Comparison of ENCODE assay signal across 8 cellular contexts in the genomic region with DNA sequence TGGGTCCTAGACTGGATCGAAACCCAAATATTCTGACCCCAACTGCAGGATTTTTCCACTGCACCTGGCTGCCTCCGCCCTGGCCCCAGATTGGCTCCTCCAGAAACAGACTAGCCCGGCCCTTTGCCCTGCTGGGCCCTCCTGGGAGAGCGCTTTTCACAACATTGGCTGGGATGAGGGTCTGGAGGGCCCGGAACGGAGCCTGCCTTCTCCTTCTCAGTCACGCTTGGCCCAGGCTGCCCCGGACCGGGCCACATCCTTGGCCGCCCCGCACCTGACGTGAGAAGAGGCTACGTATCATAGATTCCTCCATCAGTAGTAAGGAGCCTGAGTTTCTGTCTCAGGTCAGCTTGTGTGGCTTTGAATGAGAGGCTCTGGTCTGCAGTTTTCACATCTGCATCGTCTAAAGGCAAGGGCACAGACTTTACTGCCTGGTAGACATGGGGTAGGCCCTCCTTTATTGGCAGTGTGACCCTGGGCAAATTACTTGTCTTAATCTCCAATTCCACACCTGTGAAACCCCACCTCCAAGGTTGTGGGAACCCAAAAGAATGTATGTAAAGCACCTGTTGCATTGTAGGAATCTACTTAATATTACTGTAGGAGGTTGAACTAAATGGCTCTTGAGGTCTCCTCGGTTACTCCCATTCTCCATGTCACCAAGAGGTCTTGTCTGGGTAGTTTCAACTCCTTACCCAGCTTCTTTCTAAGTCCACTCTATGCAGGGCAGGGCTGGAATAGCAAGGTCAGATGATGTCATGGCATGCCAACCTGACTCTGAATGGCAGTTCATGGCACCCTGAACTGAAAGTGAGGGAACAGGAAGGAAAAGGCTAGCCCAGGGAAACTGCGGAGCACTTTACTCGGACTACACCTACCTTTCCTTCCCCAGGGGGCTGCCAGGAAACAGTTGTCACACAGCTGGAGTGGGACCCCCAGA. TPM values are rescaled to one million over a fixed set of nuclear protein-coding genes. Genes with fewer than 3 reads are reported as not detected.
DNase-seq lines count a peak whose midpoint lies in the region; ATAC-seq, FAIRE-seq and TF ChIP-seq lines count a peak whose summit lies in the region.

No MANE protein-coding gene starts in this region.

- in situ Hi-C loops in K562 (cut with MboI), result no loop called here

- peaks cover 44% of the 10 kb centered on the region for H3K4me1 Mint-ChIP-seq in activated naive CD4-positive, alpha-beta T cell treated with anti-CD3 and anti-CD28 coated beads, Interleukin-2, amount 10 ng/mL, durations not matched to agents 7 days and 5 days

- H3K27me3 ChIP-seq in K562 (ENCODE audit: control insufficient read depth in 2 of 2, insufficient read depth in 2 of 2, low read length in 2 of 2), result no peaks in the 10 kb centered on the region
- no peaks in the 10 kb centered on the region for H3K27me3 ChIP-seq in stomach

- FAIRE-seq in K562 (lab: Jason Lieb, UNC) (peak; percentile 61), kidney (lab: Jason Lieb, UNC) (no peak)

- H3K27ac Mint-ChIP-seq in activated naive CD4-positive, alpha-beta T cell treated with anti-CD3 and anti-CD28 coated beads, Interleukin-2, amount 10 ng/mL, durations not matched to agents 7 days and 5 days, result peak overlapping the region; percentile 98

- peaks cover 6% of the 10 kb centered on the region for H3K27me3 Mint-ChIP-seq in activated naive CD4-positive, alpha-beta T cell treated with anti-CD3 and anti-CD28 coated beads, Interleukin-2, amount 10 ng/mL, durations not matched to agents 7 days and 5 days

- TF ChIP-seq EP300 in K562 (IDR thresholded peaks at IDR 0.05; ENCODE audit: low read length), result no peak
- no peak for TF ChIP-seq EP300 in stomach (IDR thresholded peaks at IDR 0.05)

- H3K9me3 ChIP-seq in K562 (replicated peaks; ENCODE audit: control insufficient read depth, insufficient read depth, low read depth, low read length) (no peaks in the 10 kb centered on the region), kidney (ENCODE audit: control insufficient read depth in 1 of 2, low read length in 2 of 2) (no peaks in the 10 kb centered on the region), stomach (no peaks in the 10 kb centered on the region)

- peaks cover 33% of the 10 kb centered on the region for H3K79me2 ChIP-seq in K562 (ENCODE audit: control insufficient read depth, insufficient read depth, low read length)

- TSS peak; percentile 88 for BruUV-seq in K562 (replicated peaks; lab: Mats Ljungman, UMichigan)

- H3K27ac ChIP-seq in K562 (ENCODE audit: extremely low read depth, low read depth, low read length) (peak overlapping the region; percentile 76), kidney (ENCODE audit: low read depth in 2 of 2, low read length in 2 of 2) (peak overlapping the region; percentile 86 to 88), stomach (peak overlapping the region; percentile 91 to 96 (median 94))

- 17% methylated on average over 17 of the region's 17 CpGs for WGBS in K562 (ENCODE audit: insufficient coverage, low coverage, missing lambda C conversion rate)
- 22 to 36% (median 25%) methylated on average over 17 of the region's 17 CpGs for WGBS in stomach, 5 donors

- H2AFZ ChIP-seq in K562 (ENCODE audit: low read depth, low read length), result peak overlapping the region; percentile 98

- peaks cover 12% of the 10 kb centered on the region; the same call in 2 of the 3 replicates for H3K36me3 ChIP-seq in K562 (ENCODE audit: control insufficient read depth, insufficient read depth, low read length)
- peaks cover 3 to 8% of the 10 kb centered on the region in 2 donors for H3K36me3 ChIP-seq in kidney (ENCODE audit: control insufficient read depth in 1 of 2, insufficient read depth in 2 of 2, low read length in 2 of 2)
- H3K36me3 ChIP-seq in stomach, result peaks cover 9 to 19% (median 11%) of the 10 kb centered on the region in 4 donors

- H3K4me3 Mint-ChIP-seq in activated naive CD4-positive, alpha-beta T cell treated with anti-CD3 and anti-CD28 coated beads, Interleukin-2, amount 10 ng/mL, durations not matched to agents 7 days and 5 days, result peak overlapping the region; percentile 81

- ATAC-seq in K562, result peak; percentile 62

- peak overlapping the region; percentile 97 for H3K4me3 ChIP-seq in K562
- peak overlapping the region; percentile 87 to 99 for H3K4me3 ChIP-seq in kidney (ENCODE audit: low read length in 2 of 2)
- peak overlapping the region; percentile 90 to 98 (median 92) for H3K4me3 ChIP-seq in stomach

- H3K4me1 ChIP-seq in K562 (replicated peaks in 1 of 2; ENCODE audit: control insufficient read depth in 2 of 2, insufficient read depth in 2 of 2, low read length in 2 of 2) (peaks cover 27 to 45% of the 10 kb centered on the region in 2 experiments), kidney (ENCODE audit: control insufficient read depth in 1 of 2, insufficient read depth in 1 of 2, low read depth in 1 of 2, low read length in 2 of 2) (peaks cover 26 to 43% of the 10 kb centered on the region in 2 donors), stomach (peaks cover 36 to 60% (median 54%) of the 10 kb centered on the region in 4 donors)

- peaks cover 4% of the 10 kb centered on the region for H3K9me1 ChIP-seq in K562 (ENCODE audit: control insufficient read depth, insufficient read depth, low read length)

- peak; percentile 29 for DNase-seq in activated naive CD4-positive, alpha-beta T cell treated with anti-CD3 and anti-CD28 coated beads, Interleukin-2, amount 10 ng/mL, durations not matched to agents 7 days and 5 days
- no peak for DNase-seq in activated naive CD4-positive, alpha-beta T cell (lab: John Stamatoyannopoulos, UW)
- DNase-seq in HuH-7 (ENCODE audit: low spot score), result peak; percentile 67
- peak in 3 of 4 experiments; percentile 40 to 44 (median 43) for DNase-seq in K562 (ENCODE audit: extremely low read depth in 1 of 4, low spot score in 3 of 4)
- peak; percentile 81 for DNase-seq in kidney
- DNase-seq in stomach, result peak; percentile 46
- no peak for DNase-seq in activated CD4-positive, CD25-positive, alpha-beta regulatory T cell treated with anti-CD3 and anti-CD28 coated beads, Interleukin-2, amount 50 U/mL, for 72 hours
- DNase-seq in mesenteric fat pad (ENCODE audit: low spot score), result no peak

- no peak for TF ChIP-seq CTCF in K562 (IDR thresholded peaks at IDR 0.05 in 2 of 3, conservative IDR thresholded peaks at IDR 0.05 in 1 of 3; ENCODE audit: insufficient read depth in 2 of 3, low read depth in 1 of 3, low read length in 3 of 3)
- no peak for TF ChIP-seq CTCF in kidney (IDR thresholded peaks at IDR 0.05; ENCODE audit: borderline replicate concordance, extremely low read depth, insufficient read depth)
- no peak for TF ChIP-seq CTCF in stomach (IDR thresholded peaks at IDR 0.05)

- CTCF ChIA-PET in activated naive CD4-positive, alpha-beta T cell treated with anti-CD3 and anti-CD28 coated beads, Interleukin-2, amount 10 ng/mL, durations not matched to agents 7 days and 5 days (lab: Charles Lee), result interaction anchor here (2.3 kb wide), 1 partner anchor 30 kb away, joined by 9 read pairs; no protein-coding TSS in a partner anchor
- CTCF ChIA-PET in K562 (lab: Yijun Ruan, JAX; ENCODE audit: low intra/inter-chr PET ratio), result interaction anchor here (1.0 kb wide), 1 partner anchor 31 kb away, joined by 4 read pairs; no protein-coding TSS in a partner anchor

- H4K20me1 ChIP-seq in K562 (replicated peaks; ENCODE audit: control insufficient read depth, insufficient read depth, low read length), result 0 out of 2 replicates have a peak, but pooled peaks cover 14% of the 10 kb centered on the region

- peak overlapping the region; percentile 95 for H3K4me2 ChIP-seq in K562 (ENCODE audit: insufficient read depth, low read length)

- intact Hi-C loops in K562 (cut with micrococcal nuclease) (loop anchor here (2.0 kb wide), 1 partner anchor 25 kb away; no protein-coding TSS in a partner anchor), kidney (cut with DNase I) (no loop called here), stomach (cut with DNase I; ENCODE audit: low total_unique reads) (no loop called here)

- H3K36me3 Mint-ChIP-seq in activated naive CD4-positive, alpha-beta T cell treated with anti-CD3 and anti-CD28 coated beads, Interleukin-2, amount 10 ng/mL, durations not matched to agents 7 days and 5 days, result peaks cover 20% of the 10 kb centered on the region

- no peaks in the 10 kb centered on the region for H3K9me3 Mint-ChIP-seq in activated naive CD4-positive, alpha-beta T cell treated with anti-CD3 and anti-CD28 coated beads, Interleukin-2, amount 10 ng/mL, durations not matched to agents 7 days and 5 days

- no peak for TF ChIP-seq RAD21 in K562 (CRISPR knock-in tag; conservative IDR thresholded peaks at IDR 0.05 in 1 of 2, IDR thresholded peaks at IDR 0.05 in 1 of 2)

- peak overlapping the region; percentile 83 to 97 for H3K9ac ChIP-seq in K562 (ENCODE audit: insufficient read depth in 1 of 2, low read depth in 2 of 2, low read length in 2 of 2)
- peak overlapping the region; percentile 44 to 85 for H3K9ac ChIP-seq in kidney (ENCODE audit: low read length in 2 of 2)

- TF ChIP-seq POLR2A in K562 (conservative IDR thresholded peaks at IDR 0.05), result no peak
- no peak for TF ChIP-seq POLR2A in stomach (IDR thresholded peaks at IDR 0.05)

- POLR2A ChIA-PET in K562 (lab: Yijun Ruan, JAX), result interaction anchor here (0.6 to 1.2 kb wide), 3 partner anchors 10 to 742 kb away, joined by 3 to 4 read pairs (median 3); partner anchors contain the start of gene GSDMB

RNA-seq across cellular contexts. Expression of gene LRRC3C, which starts 0.7 kb away (rescaled TPM):
- total RNA-seq in K562 (2011; cell fraction: chromatin; rRNA removed; ENCODE audit: low replicate concordance), result not detected in 2 replicates
- total RNA-seq in K562 (2011; cell fraction: nucleolus; rRNA removed), result not detected in 2 replicates
- total RNA-seq in K562 (2011; cell fraction: nucleoplasm; rRNA removed), result not detected in 2 replicates
- total RNA-seq in K562 (2014; rRNA removed) (not detected in 2 replicates), K562 (2014; rRNA removed; fragmentation: Illumina TruSeq; extraction: Trizol) (not detected in 2 replicates), K562 (2015; rRNA removed; fragmentation: Illumina TruSeq; extraction: Trizol) (not detected in 2 replicates), K562 (2021) (not detected in 2 replicates), kidney (not detected), stomach (not detected), mesenteric fat pad (not detected)
- polyA plus RNA-seq in K562 (2011; rRNA removed) (not detected in 2 replicates), K562 (2014; fragmentation: Illumina TruSeq; extraction: Trizol) (not detected in 2 replicates), K562 (2014; fragmentation: Nextera tagmentation; extraction: Ambion mirVana) (not detected), K562 (2014; rRNA removed) (not detected in 2 replicates), kidney (ENCODE audit: insufficient read depth, low read depth, low replicate concordance) (not detected), stomach (not detected)
- polyA plus RNA-seq in K562 (2011; cell fraction: cytosol; rRNA removed), result not detected in 2 replicates
- not detected in 2 replicates for polyA plus RNA-seq in K562 (2011; cell fraction: nucleus; rRNA removed)
- polyA plus RNA-seq in K562 (2012), result not detected in 2 replicates
- polyA minus RNA-seq in K562 (2011; rRNA and poly(A)+ RNA removed), result not detected in 2 replicates
- polyA minus RNA-seq in K562 (2011; cell fraction: cytosol; rRNA and poly(A)+ RNA removed), result not detected in 2 replicates
- polyA minus RNA-seq in K562 (2011; cell fraction: nucleus; rRNA and poly(A)+ RNA removed), result not detected in 2 replicates

RNA-seq across cellular contexts. Expression of gene ORMDL3, which starts 0.8 kb away (rescaled TPM):
- total RNA-seq in K562 (2011; cell fraction: chromatin; rRNA removed; ENCODE audit: low replicate concordance), result 30.8 and 69.1 TPM in 2 replicates
- total RNA-seq in K562 (2011; cell fraction: nucleolus; rRNA removed), result 46.8 and 47.9 TPM in 2 replicates
- 44.6 and 60.4 TPM in 2 replicates for total RNA-seq in K562 (2011; cell fraction: nucleoplasm; rRNA removed)
- 21.6 and 30.7 TPM in 2 replicates for total RNA-seq in K562 (2014; rRNA removed)
- total RNA-seq in K562 (2014; rRNA removed; fragmentation: Illumina TruSeq; extraction: Trizol), result 27.1 and 27.7 TPM in 2 replicates
- 34.2 and 36.9 TPM in 2 replicates for total RNA-seq in K562 (2015; rRNA removed; fragmentation: Illumina TruSeq; extraction: Trizol)
- total RNA-seq in K562 (2021), result 16.9 and 23.8 TPM in 2 replicates
- polyA plus RNA-seq in K562 (2011; rRNA removed), result 38.2 and 57.4 TPM in 2 replicates
- polyA plus RNA-seq in K562 (2011; cell fraction: cytosol; rRNA removed), result 46.5 and 67.4 TPM in 2 replicates
- polyA plus RNA-seq in K562 (2011; cell fraction: nucleus; rRNA removed), result 37.3 and 55.5 TPM in 2 replicates
- 29.5 and 36.7 TPM in 2 replicates for polyA plus RNA-seq in K562 (2012)
- 26.7 and 32.9 TPM in 2 replicates for polyA plus RNA-seq in K562 (2014; fragmentation: Illumina TruSeq; extraction: Trizol)
- polyA plus RNA-seq in K562 (2014; fragmentation: Nextera tagmentation; extraction: Ambion mirVana), result 1 to 10 TPM; 2.7 to 4.6 TPM
- polyA plus RNA-seq in K562 (2014; rRNA removed), result 29.5 and 31.9 TPM in 2 replicates
- 11.7 and 20.6 TPM in 2 replicates for polyA minus RNA-seq in K562 (2011; rRNA and poly(A)+ RNA removed)
- polyA minus RNA-seq in K562 (2011; cell fraction: cytosol; rRNA and poly(A)+ RNA removed), result 7.9 and 24.2 TPM in 2 replicates
- polyA minus RNA-seq in K562 (2011; cell fraction: nucleus; rRNA and poly(A)+ RNA removed), result 13.4 and 18.8 TPM in 2 replicates
- total RNA-seq in kidney, result 48.8 TPM
- polyA plus RNA-seq in kidney (ENCODE audit: insufficient read depth, low read depth, low replicate concordance), result 85.9 TPM
- total RNA-seq in stomach, result 100 to 1,000 TPM in 1 of 5 donors, 10 to 100 TPM in 4; 16.5 to 117 (median 64.5) TPM
- polyA plus RNA-seq in stomach, result 10 to 100 TPM; 28.6 to 44.3 (median 34.5) TPM
- 191 TPM for total RNA-seq in mesenteric fat pad

RNA-seq across cellular contexts. Expression of gene GSDMB, which starts 9.8 kb away (rescaled TPM):
- total RNA-seq in K562 (2011; cell fraction: chromatin; rRNA removed; ENCODE audit: low replicate concordance), result 38.1 and 46.5 TPM in 2 replicates
- total RNA-seq in K562 (2011; cell fraction: nucleolus; rRNA removed), result 16.2 and 17.1 TPM in 2 replicates
- 31.9 and 49.0 TPM in 2 replicates for total RNA-seq in K562 (2011; cell fraction: nucleoplasm; rRNA removed)
- total RNA-seq in K562 (2014; rRNA removed) (1.8 and 2.3 TPM in 2 replicates), K562 (2014; rRNA removed; fragmentation: Illumina TruSeq; extraction: Trizol) (2.6 and 2.8 TPM in 2 replicates), K562 (2015; rRNA removed; fragmentation: Illumina TruSeq; extraction: Trizol) (2.1 TPM in 2 replicates), K562 (2021) (1.5 and 2.1 TPM in 2 replicates), kidney (5.6 TPM), stomach (10 to 100 TPM in 4 of 5 donors, 1 to 10 TPM in 1; 9.4 to 91.5 (median 33.0) TPM), mesenteric fat pad (15.3 TPM)
- polyA plus RNA-seq in K562 (2011; rRNA removed) (5.3 and 6.1 TPM in 2 replicates), K562 (2014; fragmentation: Illumina TruSeq; extraction: Trizol) (2.2 and 3.0 TPM in 2 replicates), K562 (2014; fragmentation: Nextera tagmentation; extraction: Ambion mirVana) (under 1 TPM; 0.49 to 0.95 TPM), K562 (2014; rRNA removed) (3.2 and 4.6 TPM in 2 replicates), kidney (ENCODE audit: insufficient read depth, low read depth, low replicate concordance) (3.5 TPM), stomach (10 to 100 TPM; 12.1 to 46.6 (median 25.0) TPM)
- 1.2 and 1.8 TPM in 2 replicates for polyA plus RNA-seq in K562 (2011; cell fraction: cytosol; rRNA removed)
- 30.6 and 32.1 TPM in 2 replicates for polyA plus RNA-seq in K562 (2011; cell fraction: nucleus; rRNA removed)
- 3.0 and 12.4 TPM in 2 replicates for polyA plus RNA-seq in K562 (2012)
- 2.2 and 4.8 TPM in 2 replicates for polyA minus RNA-seq in K562 (2011; rRNA and poly(A)+ RNA removed)
- polyA minus RNA-seq in K562 (2011; cell fraction: cytosol; rRNA and poly(A)+ RNA removed), result 0.73 TPM in 1 of 2 replicates, not detected in the other
- polyA minus RNA-seq in K562 (2011; cell fraction: nucleus; rRNA and poly(A)+ RNA removed), result 4.2 and 5.3 TPM in 2 replicates

RNA-seq across cellular contexts. Expression of gene GSDMA, which starts 34.6 kb away (rescaled TPM):
- not detected in 2 replicates for total RNA-seq in K562 (2011; cell fraction: chromatin; rRNA removed; ENCODE audit: low replicate concordance)
- not detected in 2 replicates for total RNA-seq in K562 (2011; cell fraction: nucleolus; rRNA removed)
- total RNA-seq in K562 (2011; cell fraction: nucleoplasm; rRNA removed), result not detected in 2 replicates
- total RNA-seq in K562 (2014; rRNA removed) (not detected in 2 replicates), K562 (2014; rRNA removed; fragmentation: Illumina TruSeq; extraction: Trizol) (0.07 TPM in 1 of 2 replicates, not detected in the other), K562 (2015; rRNA removed; fragmentation: Illumina TruSeq; extraction: Trizol) (0.07 TPM in 1 of 2 replicates, not detected in the other), K562 (2021) (0.09 TPM in 1 of 2 replicates, not detected in the other), kidney (0.47 TPM), stomach (not detected), mesenteric fat pad (2.2 TPM)
- polyA plus RNA-seq in K562 (2011; rRNA removed) (0.04 and 0.06 TPM in 2 replicates), K562 (2014; fragmentation: Illumina TruSeq; extraction: Trizol) (0.12 and 0.13 TPM in 2 replicates), K562 (2014; fragmentation: Nextera tagmentation; extraction: Ambion mirVana) (under 1 TPM; 0.04 to 0.06 TPM), K562 (2014; rRNA removed) (0.07 TPM in 1 of 2 replicates, not detected in the other), kidney (ENCODE audit: insufficient read depth, low read depth, low replicate concordance) (0.80 TPM), stomach (under 1 TPM in 2 of 3 donors, not detected in 1; 0.08 to 0.92 TPM)
- 0.06 and 0.10 TPM in 2 replicates for polyA plus RNA-seq in K562 (2011; cell fraction: cytosol; rRNA removed)
- 0.11 TPM in 1 of 2 replicates, not detected in the other for polyA plus RNA-seq in K562 (2011; cell fraction: nucleus; rRNA removed)
- polyA plus RNA-seq in K562 (2012), result 0.08 TPM in 2 replicates
- not detected in 2 replicates for polyA minus RNA-seq in K562 (2011; rRNA and poly(A)+ RNA removed)
- not detected in 2 replicates for polyA minus RNA-seq in K562 (2011; cell fraction: cytosol; rRNA and poly(A)+ RNA removed)
- not detected in 2 replicates for polyA minus RNA-seq in K562 (2011; cell fraction: nucleus; rRNA and poly(A)+ RNA removed)

RNA-seq across cellular contexts. Expression of gene PSMD3, which starts 52.4 kb away (rescaled TPM):
- total RNA-seq in K562 (2011; cell fraction: chromatin; rRNA removed; ENCODE audit: low replicate concordance), result 82.2 and 185 TPM in 2 replicates
- 141 and 157 TPM in 2 replicates for total RNA-seq in K562 (2011; cell fraction: nucleolus; rRNA removed)
- total RNA-seq in K562 (2011; cell fraction: nucleoplasm; rRNA removed), result 125 and 145 TPM in 2 replicates
- total RNA-seq in K562 (2014; rRNA removed) (228 and 254 TPM in 2 replicates), K562 (2014; rRNA removed; fragmentation: Illumina TruSeq; extraction: Trizol) (109 and 120 TPM in 2 replicates), K562 (2015; rRNA removed; fragmentation: Illumina TruSeq; extraction: Trizol) (135 and 138 TPM in 2 replicates), K562 (2021) (232 and 251 TPM in 2 replicates), kidney (66.4 TPM), stomach (100 to 1,000 TPM in 1 of 5 donors, 10 to 100 TPM in 4; 13.4 to 140 (median 41.7) TPM), mesenteric fat pad (94.2 TPM)
- polyA plus RNA-seq in K562 (2011; rRNA removed) (95.3 and 113 TPM in 2 replicates), K562 (2014; fragmentation: Illumina TruSeq; extraction: Trizol) (241 and 262 TPM in 2 replicates), K562 (2014; fragmentation: Nextera tagmentation; extraction: Ambion mirVana) (1 to 10 TPM; 2.0 to 2.8 TPM), K562 (2014; rRNA removed) (180 and 183 TPM in 2 replicates), kidney (ENCODE audit: insufficient read depth, low read depth, low replicate concordance) (63.6 TPM), stomach (10 to 100 TPM; 45.9 to 53.8 (median 51.2) TPM)
- polyA plus RNA-seq in K562 (2011; cell fraction: cytosol; rRNA removed), result 99.5 and 218 TPM in 2 replicates
- 118 and 158 TPM in 2 replicates for polyA plus RNA-seq in K562 (2011; cell fraction: nucleus; rRNA removed)
- polyA plus RNA-seq in K562 (2012), result 209 and 221 TPM in 2 replicates
- polyA minus RNA-seq in K562 (2011; rRNA and poly(A)+ RNA removed), result 70.8 and 115 TPM in 2 replicates
- 65.7 and 104 TPM in 2 replicates for polyA minus RNA-seq in K562 (2011; cell fraction: cytosol; rRNA and poly(A)+ RNA removed)
- polyA minus RNA-seq in K562 (2011; cell fraction: nucleus; rRNA and poly(A)+ RNA removed), result 34.9 and 40.7 TPM in 2 replicates

Comparison
In these comparisons a context has a peak if more than half of its experiments do, and no peak if none do; other contexts are left out.
1. DNase-seq: peak in activated naive CD4-positive, alpha-beta T cell treated with anti-CD3 and anti-CD28 coated beads, Interleukin-2, amount 10 ng/mL, durations not matched to agents 7 days and 5 days (single experiment), HuH-7 (single experiment), K562 (3 of 4), kidney (single experiment) and stomach (single experiment); none in activated naive CD4-positive, alpha-beta T cell (0 of 4), activated CD4-positive, CD25-positive, alpha-beta regulatory T cell treated with anti-CD3 and anti-CD28 coated beads, Interleukin-2, amount 50 U/mL, for 72 hours (single experiment) and mesenteric fat pad (single experiment).
2. Peak in every context shown above with its lines, with median percentiles within 50 percentile points of each other: H3K27ac ChIP-seq and H3K4me3 ChIP-seq.